Comparison of ENCODE assay signal across 26 cellular contexts in genomic region chr22:32910358-32910757, GRCh38.
"Had no signal": no experiment of that assay in that cellular context is flagged by ENCODE, and none has a peak within 500 bp of the region (broad histone marks: within the 10 kb centered on the region; RNA-seq: fewer than 3 reads in every experiment).

No MANE protein-coding gene starts in this region.

- H3K36me3 ChIP-seq: neutrophil, ovary, right lobe of liver, sigmoid colon, stomach, thoracic aorta, thyroid gland, tibial nerve, upper lobe of left lung, vagina had no signal

- ATAC-seq: naive thymus-derived CD8-positive, alpha-beta T cell; psoas muscle; right lobe of liver; stimulated activated effector memory CD8-positive, alpha-beta T cell treated with anti-CD3 and anti-CD28 coated beads, Interleukin-12 subunit alpha, Interleukin-12 subunit beta, amount 100 ng/mL, for 72 hours; stimulated activated naive B cell treated with anti-CD40 and anti-IgM and Interleukin-4, amounts not matched to agents 10 μg/mL and 1 μg/mL and 100 μg/mL, for 72 hours had no signal

- H3K9me3 ChIP-seq: neutrophil, ovary, psoas muscle, right lobe of liver, sigmoid colon, thoracic aorta, thyroid gland, upper lobe of left lung, vagina had no signal

- H3K4me3 ChIP-seq: ovary, psoas muscle, right lobe of liver, stomach, thyroid gland, tibial nerve, upper lobe of left lung, vagina had no signal

- H3K9me3 Mint-ChIP-seq: stimulated activated effector memory CD8-positive, alpha-beta T cell treated with anti-CD3 and anti-CD28 coated beads, Interleukin-12 subunit alpha, Interleukin-12 subunit beta, amount 100 ng/mL, for 72 hours had no signal

- H3K4me1 Mint-ChIP-seq: stimulated activated effector memory CD8-positive, alpha-beta T cell treated with anti-CD3 and anti-CD28 coated beads, Interleukin-12 subunit alpha, Interleukin-12 subunit beta, amount 100 ng/mL, for 72 hours; stimulated activated naive B cell treated with anti-CD40 and anti-IgM and Interleukin-4, amounts not matched to agents 10 μg/mL and 1 μg/mL and 100 μg/mL, for 72 hours had no signal

- H3K4me1 ChIP-seq: psoas muscle, right lobe of liver, tibial nerve had no signal

- H3K27me3 Mint-ChIP-seq: stimulated activated naive B cell treated with anti-CD40 and anti-IgM and Interleukin-4, amounts not matched to agents 10 μg/mL and 1 μg/mL and 100 μg/mL, for 72 hours; stimulated activated naive CD8-positive, alpha-beta T cell treated with anti-CD3 and anti-CD28 coated beads, Interleukin-15, Interleukin-2, amounts not matched to agents 100 ng/mL and 50 ng/mL, for 24 hours had no signal

- DNase-seq: naive thymus-derived CD8-positive, alpha-beta T cell; nephron progenitor cell; ovary; psoas muscle; right lobe of liver; sigmoid colon; small intestine; stimulated activated CD4-positive, alpha-beta T cell treated with anti-CD3 and anti-CD28 coated beads, Interleukin-15, amount 100 ng/mL, for 24 hours; stimulated activated CD4-positive, alpha-beta T cell treated with anti-CD3 and anti-CD28 coated beads, Interleukin-2, amount 100 ng/mL, for 24 hours; stimulated activated CD4-positive, alpha-beta T cell treated with anti-CD3 and anti-CD28 coated beads, Interleukin-2, amount 100 ng/mL, for 48 hours; stimulated activated CD4-positive, alpha-beta T cell treated with anti-CD3 and anti-CD28 coated beads, Interleukin-4, amount 100 ng/mL, for 24 hours; stimulated activated naive B cell treated with anti-CD40 and anti-IgM and Interleukin-4, amounts not matched to agents 10 μg/mL and 1 μg/mL and 100 μg/mL, for 72 hours; stimulated activated naive CD4-positive, alpha-beta T cell treated with Interleukin-2 at 50 U/mL for 16 hours; stomach; trophoblast cell had no signal

- H3K4me3 Mint-ChIP-seq: naive thymus-derived CD8-positive, alpha-beta T cell; neural crest cell; stimulated activated effector memory CD8-positive, alpha-beta T cell treated with anti-CD3 and anti-CD28 coated beads, Interleukin-12 subunit alpha, Interleukin-12 subunit beta, amount 100 ng/mL, for 72 hours; stimulated activated naive B cell treated with anti-CD40 and anti-IgM and Interleukin-4, amounts not matched to agents 10 μg/mL and 1 μg/mL and 100 μg/mL, for 72 hours; stimulated activated naive CD8-positive, alpha-beta T cell treated with anti-CD3 and anti-CD28 coated beads, Interleukin-15, Interleukin-2, amounts not matched to agents 100 ng/mL and 50 ng/mL, for 24 hours had no signal

- H3K27ac ChIP-seq: neutrophil, ovary, parathyroid adenoma, psoas muscle, right lobe of liver, thoracic aorta, thyroid gland, tibial nerve, upper lobe of left lung, vagina had no signal

- H3K36me3 Mint-ChIP-seq: stimulated activated effector memory CD8-positive, alpha-beta T cell treated with anti-CD3 and anti-CD28 coated beads, Interleukin-12 subunit alpha, Interleukin-12 subunit beta, amount 100 ng/mL, for 72 hours had no signal

- H3K27me3 ChIP-seq: neutrophil, ovary, right lobe of liver, sigmoid colon, stomach, thyroid gland, tibial nerve, upper lobe of left lung, vagina had no signal

- H2AFZ ChIP-seq: parathyroid adenoma had no signal

- H3K9ac ChIP-seq: parathyroid adenoma had no signal

- H3K27ac Mint-ChIP-seq: naive thymus-derived CD8-positive, alpha-beta T cell; nephron progenitor cell; progenitor cell of endocrine pancreas; stimulated activated effector memory CD8-positive, alpha-beta T cell treated with anti-CD3 and anti-CD28 coated beads, Interleukin-12 subunit alpha, Interleukin-12 subunit beta, amount 100 ng/mL, for 72 hours; stimulated activated naive B cell treated with anti-CD40 and anti-IgM and Interleukin-4, amounts not matched to agents 10 μg/mL and 1 μg/mL and 100 μg/mL, for 72 hours; stimulated activated naive CD8-positive, alpha-beta T cell treated with anti-CD3 and anti-CD28 coated beads, Interleukin-15, Interleukin-2, amounts not matched to agents 100 ng/mL and 50 ng/mL, for 24 hours had no signal
